10 cellular contexts compared by ENCODE assay signal in genomic region chr22:30327864-30328345, GRCh38. TPM values are rescaled to one million over a fixed set of nuclear protein-coding genes. Genes with fewer than 3 reads are reported as not detected.
DNase-seq lines count a peak whose midpoint lies in the region; ATAC-seq, FAIRE-seq and TF ChIP-seq lines count a peak whose summit lies in the region.
"Had no signal": no experiment of that assay in that cellular context is flagged by ENCODE, and none has a peak within 500 bp of the region (broad histone marks: within the 10 kb centered on the region; RNA-seq: fewer than 3 reads in every experiment).

No MANE protein-coding gene starts in this region.

- peaks cover 38% of the 10 kb centered on the region for H3K4me1 Mint-ChIP-seq in Calu3 (ENCODE audit: low read depth, unreplicated experiment)
- H3K4me1 Mint-ChIP-seq in naive B cell: peaks cover 39 to 48% (median 45%) of the 10 kb centered on the region in 3 donors

- no peaks in the 10 kb centered on the region for H3K36me3 ChIP-seq in KMS-11 (ENCODE audit: insufficient read depth)
- H3K36me3 ChIP-seq in bronchial epithelial cell (ENCODE audit: control insufficient read depth, insufficient read depth, low read length): peaks cover 2% of the 10 kb centered on the region
- peaks cover 16% of the 10 kb centered on the region for H3K36me3 ChIP-seq in BE2C

- intact Hi-C loops in Calu3 (cut with micrococcal nuclease; ENCODE audit: unreplicated experiment): loop anchor here (1.0 to 10.0 kb wide), 2 partner anchors 39 to 53 kb away; partner anchors contain the start of gene CASTOR1

- H3K79me2 ChIP-seq in KMS-11 (ENCODE audit: insufficient read depth, low read depth): peaks cover 14% of the 10 kb centered on the region; the same call in 1 of the 2 replicates

- H3K9me3 Mint-ChIP-seq in Calu3 (ENCODE audit: low read depth, unreplicated experiment): no peaks in the 10 kb centered on the region
- no peaks in the 10 kb centered on the region for H3K9me3 Mint-ChIP-seq in naive B cell

- H3K27ac ChIP-seq in KMS-11: no peak overlapping the region; the same call in 1 of the 2 replicates
- H3K27ac ChIP-seq: SJSA1 had no signal

- H3K9ac ChIP-seq in KMS-11: no peak overlapping the region

- H3K36me3 Mint-ChIP-seq in Calu3 (ENCODE audit: insufficient read depth, unreplicated experiment) (peaks cover 65% of the 10 kb centered on the region), naive B cell (peaks cover 0 to 7% of the 10 kb centered on the region in 2 donors)

- TF ChIP-seq CTCF in Calu3 (IDR thresholded peaks at IDR 0.05; ENCODE audit: unreplicated experiment) (no peak), KMS-11 (conservative IDR thresholded peaks at IDR 0.05; ENCODE audit: low read depth, low read length) (no peak), bronchial epithelial cell (IDR thresholded peaks at IDR 0.05; ENCODE audit: insufficient read depth, low read length, severe bottlenecking) (peak; percentile 49), BE2C (IDR thresholded peaks at IDR 0.05; ENCODE audit: low read depth, low read length) (no peak)

- peak overlapping the region; percentile 78 for H3K4me3 Mint-ChIP-seq in Calu3 (ENCODE audit: low read depth, unreplicated experiment)
- peak overlapping the region; percentile 75 to 91 (median 86) for H3K4me3 Mint-ChIP-seq in naive B cell

- peak overlapping the region; percentile 53 for H3K4me2 ChIP-seq in KMS-11

- H3K27me3 ChIP-seq in KMS-11 (ENCODE audit: insufficient read depth, low read depth): no peaks in the 10 kb centered on the region
- no peaks in the 10 kb centered on the region for H3K27me3 ChIP-seq in bronchial epithelial cell (ENCODE audit: control insufficient read depth, insufficient read depth, low read length)
- H3K27me3 ChIP-seq in BE2C: no peaks in the 10 kb centered on the region
- H3K27me3 ChIP-seq: SJSA1 had no signal

- DNase-seq in Calu3: peak; percentile 63
- DNase-seq in bronchial epithelial cell (ENCODE audit: low read depth): peak; percentile 56
- DNase-seq in naive B cell: no peak
- DNase-seq in T1000 (lab: John Stamatoyannopoulos, UW): no peak
- no peak for DNase-seq in BE2C

- H3K9me3 ChIP-seq in BE2C: no peaks in the 10 kb centered on the region

- no peaks in the 10 kb centered on the region for H4K20me1 ChIP-seq in KMS-11 (ENCODE audit: insufficient read depth)

- H3K27me3 Mint-ChIP-seq in Calu3 (ENCODE audit: unreplicated experiment): no peaks in the 10 kb centered on the region
- H3K27me3 Mint-ChIP-seq in naive B cell: no peaks in the 10 kb centered on the region

- H3K4me3 ChIP-seq in KMS-11 (IDR thresholded peaks at IDR 0.05; ENCODE audit: insufficient read depth, low read depth, low read length) (no peak overlapping the region), bronchial epithelial cell (ENCODE audit: low read depth, low read length) (no peak overlapping the region), BE2C (ENCODE audit: low read depth, low read length) (no peak overlapping the region)

- H3K4me1 ChIP-seq in KMS-11 (ENCODE audit: low read depth, poor library complexity, severe bottlenecking): peaks cover 44% of the 10 kb centered on the region
- H3K4me1 ChIP-seq in BE2C: peaks cover 6% of the 10 kb centered on the region; the same call in 1 of the 2 replicates

- H3K27ac Mint-ChIP-seq in Calu3 (ENCODE audit: unreplicated experiment) (peak overlapping the region; percentile 59), naive B cell (peak overlapping the region in 4 of 6 donors; percentile 91 to 98 (median 95))

- no peak for FAIRE-seq in bronchial epithelial cell (lab: Jason Lieb, UNC)
- FAIRE-seq: colon had no signal

- no peak overlapping the region; the same call in 1 of the 2 replicates for H2AFZ ChIP-seq in KMS-11 (ENCODE audit: low read depth)

- CTCF ChIA-PET in Calu3 (lab: Charles Lee): interaction anchor here (0.6 to 2.7 kb wide), 6 partner anchors 16 to 265 kb away, joined by 3 to 65 read pairs (median 4); partner anchors contain the start of gene CASTOR1

- ATAC-seq in naive B cell (ENCODE audit: low read depth in 2 of 2) (no peak), HG02623 (IDR thresholded peaks at IDR 0.05; ENCODE audit: unreplicated experiment) (no peak), GM21526 (IDR thresholded peaks at IDR 0.05; ENCODE audit: low FRiP score, unreplicated experiment) (no peak)

- BruUV-seq in Calu3 (replicated peaks; lab: Mats Ljungman, UMichigan): no TSS peak

RNA-seq across cellular contexts. Expression of gene TBC1D10A, which starts 1.2 kb away (rescaled TPM):
- 24.5 and 24.8 TPM in 2 replicates for total RNA-seq in Calu3 (2022)
- total RNA-seq in bronchial epithelial cell: 6.6 and 12.2 TPM in 2 replicates
- polyA plus RNA-seq in naive B cell (ENCODE audit: low read depth in 6 of 6): 10 to 100 TPM; 39.9 to 54.0 (median 40.7) TPM
- 2.9 TPM for polyA plus RNA-seq in BE2C (2012; ENCODE audit: insufficient read depth, insufficient read length, low read depth)

RNA-seq across cellular contexts. Expression of gene SF3A1, which starts 28.8 kb away (rescaled TPM):
- 181 and 197 TPM in 2 replicates for total RNA-seq in Calu3 (2022)
- 17.9 and 20.1 TPM in 2 replicates for total RNA-seq in bronchial epithelial cell
- polyA plus RNA-seq in naive B cell (ENCODE audit: low read depth in 6 of 6): 100 to 1,000 TPM in 1 of 6 donors, 10 to 100 TPM in 5; 34.1 to 110 (median 80.3) TPM
- 394 TPM for polyA plus RNA-seq in BE2C (2012; ENCODE audit: insufficient read depth, insufficient read length, low read depth)

RNA-seq across cellular contexts. Expression of gene CCDC157, which starts 28.9 kb away (rescaled TPM):
- 5.0 and 5.5 TPM in 2 replicates for total RNA-seq in Calu3 (2022)
- 0.38 and 0.53 TPM in 2 replicates for total RNA-seq in bronchial epithelial cell
- polyA plus RNA-seq in naive B cell (ENCODE audit: low read depth in 6 of 6): 1 to 10 TPM in 3 of 6 donors, under 1 TPM in 2, not detected in 1; 0.47 to 2.6 (median 1.6) TPM
- 3.4 TPM for polyA plus RNA-seq in BE2C (2012; ENCODE audit: insufficient read depth, insufficient read length, low read depth)

RNA-seq across cellular contexts. Expression of gene CASTOR1, which starts 38.6 kb away (rescaled TPM):
- total RNA-seq in Calu3 (2022) (12.0 and 14.2 TPM in 2 replicates), bronchial epithelial cell (2.4 and 7.0 TPM in 2 replicates)
- polyA plus RNA-seq in naive B cell (ENCODE audit: low read depth in 6 of 6): 10 to 100 TPM in 5 of 6 donors, not detected in 1; 11.0 to 18.5 (median 14.7) TPM
- 3.8 TPM for polyA plus RNA-seq in BE2C (2012; ENCODE audit: insufficient read depth, insufficient read length, low read depth)

RNA-seq across cellular contexts. Expression of gene RNF215, which starts 59.3 kb away (rescaled TPM):
- total RNA-seq in Calu3 (2022) (42.5 and 48.8 TPM in 2 replicates), bronchial epithelial cell (14.1 and 15.5 TPM in 2 replicates)
- polyA plus RNA-seq in naive B cell (ENCODE audit: low read depth in 6 of 6): 1 to 10 TPM in 1 of 6 donors, under 1 TPM in 4, not detected in 1; 0.30 to 1.0 (median 0.95) TPM
- 16.6 TPM for polyA plus RNA-seq in BE2C (2012; ENCODE audit: insufficient read depth, insufficient read length, low read depth)

Comparison
In these comparisons a context has a peak if more than half of its experiments do, and no peak if none do; other contexts are left out.
1. DNase-seq: peak in Calu3 (single experiment) and bronchial epithelial cell (single experiment); none in naive B cell (single experiment), T1000 (single experiment) and BE2C (single experiment).